12 cellular contexts compared by ENCODE assay signal in the genomic region with DNA sequence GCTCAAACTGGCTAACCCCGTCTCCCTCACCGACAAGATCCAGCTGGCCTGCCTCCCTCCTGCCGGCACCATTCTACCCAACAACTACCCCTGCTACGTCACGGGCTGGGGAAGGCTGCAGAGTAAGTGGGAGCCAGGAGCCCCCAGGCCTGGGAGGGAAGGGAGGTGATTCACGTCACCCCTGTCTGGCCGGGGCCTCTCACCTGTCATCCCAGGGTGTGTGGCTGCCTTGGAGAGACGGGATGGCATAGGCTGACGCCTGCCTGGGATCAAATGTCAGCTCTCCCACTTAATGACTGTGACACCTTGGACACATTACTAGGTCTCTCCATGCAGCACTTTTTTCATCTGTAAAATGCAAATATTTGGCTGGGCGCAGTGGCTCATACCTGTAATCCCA. TPM values are rescaled to one million over a fixed set of nuclear protein-coding genes. Genes with fewer than 3 reads are reported as not detected.
DNase-seq lines count a peak whose midpoint lies in the region; TF ChIP-seq lines count a peak whose summit lies in the region.
"Not testable (repeated sequence)": the region's sequence is repeated elsewhere in the genome, so short reads cannot be mapped to it uniquely, and the experiment has no call there.
"Had no signal": no experiment of that assay in that cellular context is flagged by ENCODE, and none has a peak within 500 bp of the region (broad histone marks: within the 10 kb centered on the region; RNA-seq: fewer than 3 reads in every experiment).

No MANE protein-coding gene starts in this region.

- not testable (repeated sequence) for H2AFZ ChIP-seq in PC-9

- peaks cover 48% of the 10 kb centered on the region for H3K4me1 Mint-ChIP-seq in dendritic cell treated with granulocyte-macrophage colony-stimulating factor and Interleukin-4, amounts not matched to agents 40 ng/mL and 50 ng/mL, for 4 days (ENCODE audit: low read depth)

- H3K27me3 ChIP-seq in PC-9 (ENCODE audit: insufficient read depth, low read depth): not testable (repeated sequence)

- H3K9me3 Mint-ChIP-seq in dendritic cell treated with granulocyte-macrophage colony-stimulating factor and Interleukin-4, amounts not matched to agents 40 ng/mL and 50 ng/mL, for 4 days: not testable (repeated sequence)

- TF ChIP-seq CTCF in PC-9 (conservative IDR thresholded peaks at IDR 0.05): not testable (repeated sequence)

- not testable (repeated sequence) for H3K9me2 ChIP-seq in PC-9 (ENCODE audit: insufficient read depth)

- H3F3A ChIP-seq in PC-9 (ENCODE audit: insufficient read depth, low read depth): not testable (repeated sequence)

- not testable (repeated sequence) for H4K20me1 ChIP-seq in PC-9 (ENCODE audit: insufficient read depth)

- not testable (repeated sequence) for H3K27ac ChIP-seq in PC-9

- H3K27me3 Mint-ChIP-seq in dendritic cell treated with granulocyte-macrophage colony-stimulating factor and Interleukin-4, amounts not matched to agents 40 ng/mL and 50 ng/mL, for 4 days: not testable (repeated sequence)

- POLR2A ChIA-PET in PC-9 (lab: Charles Lee; ENCODE audit: unreplicated experiment): not testable (repeated sequence)

- not testable (repeated sequence) for H3K36me3 Mint-ChIP-seq in dendritic cell treated with granulocyte-macrophage colony-stimulating factor and Interleukin-4, amounts not matched to agents 40 ng/mL and 50 ng/mL, for 4 days (ENCODE audit: low read depth)

- peak overlapping the region; percentile 31; the same call in 1 of the 2 replicates for H3K4me2 ChIP-seq in PC-9

- DNase-seq in DMS53 (lab: John Stamatoyannopoulos, UW) (peak; percentile 97), NCI-H1105 (lab: John Stamatoyannopoulos, UW) (peak; percentile 14), NCI-H2029 treated with DMSO at 0.1 percent for 48 hours (lab: John Stamatoyannopoulos, UW) (peak; percentile 27), NCI-H2171 treated with DMSO at 0.1 percent for 48 hours (lab: John Stamatoyannopoulos, UW) (peak; percentile 77), PC-9 (peak; percentile 73 to 74), left kidney (ENCODE audit: low read depth, low spot score) (peak; percentile 85)

- H3K4me1 ChIP-seq in PC-9 (replicated peaks; ENCODE audit: insufficient read depth): peaks cover 20% of the 10 kb centered on the region

- intact Hi-C loops in PC-9 (cut with micrococcal nuclease; ENCODE audit: unreplicated experiment); dendritic cell treated with granulocyte-macrophage colony-stimulating factor and Interleukin-4, amounts not matched to agents 40 ng/mL and 50 ng/mL, for 4 days (cut with micrococcal nuclease): not testable (repeated sequence)

- not testable (repeated sequence) for BruUV-seq in PC-9 (replicated peaks; lab: Mats Ljungman, UMichigan)

- not testable (repeated sequence) for H3K36me3 ChIP-seq in PC-9 (ENCODE audit: low read depth)

- peak overlapping the region; percentile 68 for H3K27ac Mint-ChIP-seq in dendritic cell treated with granulocyte-macrophage colony-stimulating factor and Interleukin-4, amounts not matched to agents 40 ng/mL and 50 ng/mL, for 4 days

- H3K9me3 ChIP-seq in PC-9 (ENCODE audit: insufficient read depth, low read depth): not testable (repeated sequence)

- not testable (repeated sequence) for H3K4me3 Mint-ChIP-seq in dendritic cell treated with granulocyte-macrophage colony-stimulating factor and Interleukin-4, amounts not matched to agents 40 ng/mL and 50 ng/mL, for 4 days

- H3K4me3 ChIP-seq in PC-9: not testable (repeated sequence)

- CTCF ChIA-PET in PC-9 (lab: Charles Lee): interaction anchor here (0.5 kb wide), 1 partner anchor 22 kb away, joined by 3 read pairs; no protein-coding TSS in a partner anchor

- H3K79me2 ChIP-seq in PC-9 (ENCODE audit: low read depth): not testable (repeated sequence)

RNA-seq across cellular contexts. Expression of a gene that starts 6.9 kb away (rescaled TPM):
- total RNA-seq in PC-9 (2021): not detected in 2 replicates
- total RNA-seq: A172; Calu3; CD8-positive, alpha-beta T cell; H4; PC-3 had no signal

RNA-seq across cellular contexts. Expression of a gene that starts 12.5 kb away (rescaled TPM):
- not detected in 2 replicates for total RNA-seq in PC-9 (2021)
- total RNA-seq: A172; Calu3; CD8-positive, alpha-beta T cell; H4; PC-3 had no signal

RNA-seq across cellular contexts. Expression of a gene that starts 25.2 kb away (rescaled TPM):
- total RNA-seq in PC-9 (2021): not detected in 2 replicates
- total RNA-seq: A172, Calu3 had no signal

RNA-seq across cellular contexts. Expression of a gene that starts 53.7 kb away (rescaled TPM):
- 129 and 160 TPM in 2 replicates for total RNA-seq in PC-9 (2021)

Comparison
In these comparisons a context has a peak if more than half of its experiments do, and no peak if none do; other contexts are left out.
1. DNase-seq: peak in every context shown above with its lines; median percentile 97 in DMS53; 85 in left kidney; 77 in NCI-H2171 treated with DMSO at 0.1 percent for 48 hours; 74 in PC-9; 27 in NCI-H2029 treated with DMSO at 0.1 percent for 48 hours; 14 in NCI-H1105.